In genomic region chr1:150302338-150302737, GRCh38 we compare ENCODE assay signal across 15 cellular contexts. TPM values are rescaled to one million over a fixed set of nuclear protein-coding genes. Genes with fewer than 3 reads are reported as not detected.
DNase-seq lines count a peak whose midpoint lies in the region; FAIRE-seq and TF ChIP-seq lines count a peak whose summit lies in the region.
"Had no signal": no experiment of that assay in that cellular context is flagged by ENCODE, and none has a peak within 500 bp of the region (broad histone marks: within the 10 kb centered on the region; RNA-seq: fewer than 3 reads in every experiment).

No MANE protein-coding gene starts in this region.

- DNase-seq in C1 segment of cervical spinal cord (lab: John Stamatoyannopoulos, UW), result peak in 10 of 14 donors; percentile 1 to 48 (median 24)
- peak; percentile 44 for DNase-seq in NCI-H1048 (lab: John Stamatoyannopoulos, UW)
- DNase-seq in NCI-H1092 treated with DMSO at 0.1 percent for 48 hours (lab: John Stamatoyannopoulos, UW), result no peak
- no peak for DNase-seq in GM12892 (ENCODE audit: insufficient read length)
- no peak for DNase-seq in activated naive CD4-positive, alpha-beta T cell treated with anti-CD3 and anti-CD28 coated beads for 36 hours
- DNase-seq: BE2C, esophagus squamous epithelium, GDM1, kidney, MG63, NCI-H82 had no signal

- peaks cover 11% of the 10 kb centered on the region for H3K4me1 ChIP-seq in iPS-18a (ENCODE audit: control insufficient read depth, low read depth, low read length)
- H3K4me1 ChIP-seq: BE2C, SJSA1 had no signal

- H3K4me3 Mint-ChIP-seq in activated naive CD4-positive, alpha-beta T cell treated with anti-CD3 and anti-CD28 coated beads for 36 hours, result no peak overlapping the region
- H3K4me3 Mint-ChIP-seq: nephron had no signal

- peak overlapping the region; percentile 5 for H3K4me3 ChIP-seq in iPS-18a (ENCODE audit: low read length)
- H3K4me3 ChIP-seq: esophagus squamous epithelium, MG63, SJSA1, smooth muscle cell had no signal

- H3K27ac ChIP-seq in iPS-18a (ENCODE audit: low read length), result no peak overlapping the region
- H3K27ac ChIP-seq: SJSA1 had no signal

- peaks cover 13% of the 10 kb centered on the region for H3K4me1 Mint-ChIP-seq in activated naive CD4-positive, alpha-beta T cell treated with anti-CD3 and anti-CD28 coated beads for 36 hours (ENCODE audit: low read depth)
- H3K4me1 Mint-ChIP-seq: nephron had no signal

- H3K9ac ChIP-seq in iPS-18a (ENCODE audit: low read length), result peak overlapping the region; percentile 14

- peaks cover 39% of the 10 kb centered on the region for H3K36me3 Mint-ChIP-seq in activated naive CD4-positive, alpha-beta T cell treated with anti-CD3 and anti-CD28 coated beads for 36 hours (ENCODE audit: low read depth)

- TF ChIP-seq POLR2A in GM12892 (IDR thresholded peaks at IDR 0.05; ENCODE audit: low read depth, low read length), result no peak

- no peak for FAIRE-seq in GM12892 (lab: Jason Lieb, UNC)
- FAIRE-seq: kidney had no signal

- no peak overlapping the region for H3K27ac Mint-ChIP-seq in activated naive CD4-positive, alpha-beta T cell treated with anti-CD3 and anti-CD28 coated beads for 36 hours
- H3K27ac Mint-ChIP-seq: nephron had no signal

- no peaks in the 10 kb centered on the region for H3K27me3 ChIP-seq in iPS-18a (ENCODE audit: control insufficient read depth, insufficient read depth, low read length)
- H3K27me3 ChIP-seq: BE2C, esophagus squamous epithelium, MG63, SJSA1 had no signal

- peaks cover 42% of the 10 kb centered on the region for H3K36me3 ChIP-seq in iPS-18a (ENCODE audit: control insufficient read depth, low read depth, low read length)

- no peaks in the 10 kb centered on the region for H3K9me3 Mint-ChIP-seq in activated naive CD4-positive, alpha-beta T cell treated with anti-CD3 and anti-CD28 coated beads for 36 hours
- H3K9me3 Mint-ChIP-seq: nephron had no signal

- no peaks in the 10 kb centered on the region for H3K9me3 ChIP-seq in iPS-18a (ENCODE audit: control insufficient read depth, low read depth, low read length)
- H3K9me3 ChIP-seq: BE2C, esophagus squamous epithelium, MG63, SJSA1 had no signal

- intact Hi-C loops in activated naive CD4-positive, alpha-beta T cell treated with anti-CD3 and anti-CD28 coated beads for 36 hours (cut with micrococcal nuclease), result no loop called here

- H3K27me3 Mint-ChIP-seq in activated naive CD4-positive, alpha-beta T cell treated with anti-CD3 and anti-CD28 coated beads for 36 hours (ENCODE audit: low read depth), result no peaks in the 10 kb centered on the region

- CTCF ChIA-PET in activated naive CD4-positive, alpha-beta T cell treated with anti-CD3 and anti-CD28 coated beads for 36 hours (lab: Charles Lee), result interaction anchor here (0.5 to 2.0 kb wide), 3 partner anchors 47 to 273 kb away, joined by 3 to 5 read pairs (median 3); no protein-coding TSS in a partner anchor

RNA-seq across cellular contexts. Expression of gene MRPS21, which starts 8.7 kb away (rescaled TPM):
- 60.1 TPM for polyA plus RNA-seq in GM12892 (2012; ENCODE audit: missing spikeins)
- total RNA-seq in activated naive CD4-positive, alpha-beta T cell treated with anti-CD3 and anti-CD28 coated beads for 36 hours, result 10 to 100 TPM; 80.3 to 83.8 TPM

RNA-seq across cellular contexts. Expression of gene PRPF3, which starts 19.0 kb away (rescaled TPM):
- polyA plus RNA-seq in GM12892 (2012; ENCODE audit: missing spikeins), result 47.4 TPM
- 10 to 100 TPM; 49.1 to 52.5 TPM for total RNA-seq in activated naive CD4-positive, alpha-beta T cell treated with anti-CD3 and anti-CD28 coated beads for 36 hours

RNA-seq across cellular contexts. Expression of gene CIART, which starts 20.0 kb away (rescaled TPM):
- 2.5 TPM for polyA plus RNA-seq in GM12892 (2012; ENCODE audit: missing spikeins)
- total RNA-seq in activated naive CD4-positive, alpha-beta T cell treated with anti-CD3 and anti-CD28 coated beads for 36 hours, result 1 to 10 TPM in 1 of 2 experiments, under 1 TPM in 1; 0.84 to 1.0 TPM

RNA-seq across cellular contexts. Expression of gene C1orf54, which starts 29.7 kb away (rescaled TPM):
- polyA plus RNA-seq in GM12892 (2012; ENCODE audit: missing spikeins), result 14.6 TPM
- under 1 TPM; 0.41 to 0.86 TPM for total RNA-seq in activated naive CD4-positive, alpha-beta T cell treated with anti-CD3 and anti-CD28 coated beads for 36 hours

RNA-seq across cellular contexts. Expression of gene APH1A, which starts 33.5 kb away (rescaled TPM):
- 76.6 TPM for polyA plus RNA-seq in GM12892 (2012; ENCODE audit: missing spikeins)
- total RNA-seq in activated naive CD4-positive, alpha-beta T cell treated with anti-CD3 and anti-CD28 coated beads for 36 hours, result 10 to 100 TPM; 71.2 to 75.7 TPM

Comparison
In these comparisons a context has a peak if more than half of its experiments do, and no peak if none do; other contexts are left out.
1. DNase-seq: peak in C1 segment of cervical spinal cord (10 of 14) and NCI-H1048 (single experiment); none in NCI-H1092 treated with DMSO at 0.1 percent for 48 hours (single experiment), GM12892 (single experiment) and activated naive CD4-positive, alpha-beta T cell treated with anti-CD3 and anti-CD28 coated beads for 36 hours (single experiment).